ENCODE assay signal across 1 cellular context in the genomic region with DNA sequence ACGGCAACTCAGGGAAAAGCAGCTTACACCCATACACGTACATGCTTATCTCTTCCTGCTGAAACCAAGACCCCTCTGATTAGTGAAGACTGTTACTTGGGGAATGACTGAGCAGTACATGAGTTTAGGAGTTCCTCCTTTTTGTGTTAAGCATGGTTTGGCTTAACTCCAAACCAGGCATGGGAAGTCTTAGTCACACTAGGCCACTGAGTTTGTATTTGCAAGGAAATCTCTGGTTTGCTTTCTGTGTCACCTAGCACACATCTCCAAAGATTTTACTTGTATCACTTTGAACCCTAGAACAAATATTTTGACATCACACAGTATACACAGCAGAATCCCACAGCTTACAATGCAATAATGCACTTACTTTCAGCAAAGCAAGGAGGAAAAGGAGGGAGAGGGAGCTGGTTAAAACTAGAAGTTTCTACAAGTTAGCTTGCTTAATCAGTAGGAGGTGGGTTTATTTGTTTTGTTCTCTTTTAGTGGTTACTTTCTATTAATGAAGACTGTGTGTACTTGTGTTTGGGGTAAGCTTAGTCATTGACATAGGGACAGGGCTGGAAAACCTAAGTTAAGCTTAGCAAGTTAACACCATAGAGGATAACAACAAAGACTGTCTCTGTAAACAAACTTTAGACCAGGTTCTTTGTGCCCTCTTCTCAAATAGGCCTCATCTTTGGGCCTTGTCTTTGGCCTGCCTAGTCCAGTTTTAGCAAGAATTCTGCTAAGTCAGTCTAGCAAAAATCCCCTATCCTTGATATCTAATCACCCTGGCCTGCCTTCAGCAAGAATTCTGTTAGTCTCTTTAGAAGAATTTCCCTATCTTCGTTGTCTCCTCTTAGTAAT.
TF ChIP-seq lines count a peak whose summit lies in the region.

No MANE protein-coding gene starts in this region.

TF ChIP-seq in K562, 482 proteins besides CTCF, POLR2A, EP300 and RAD21 (continued from another document and continues in another):
- TF ChIP-seq, protein P1, sequence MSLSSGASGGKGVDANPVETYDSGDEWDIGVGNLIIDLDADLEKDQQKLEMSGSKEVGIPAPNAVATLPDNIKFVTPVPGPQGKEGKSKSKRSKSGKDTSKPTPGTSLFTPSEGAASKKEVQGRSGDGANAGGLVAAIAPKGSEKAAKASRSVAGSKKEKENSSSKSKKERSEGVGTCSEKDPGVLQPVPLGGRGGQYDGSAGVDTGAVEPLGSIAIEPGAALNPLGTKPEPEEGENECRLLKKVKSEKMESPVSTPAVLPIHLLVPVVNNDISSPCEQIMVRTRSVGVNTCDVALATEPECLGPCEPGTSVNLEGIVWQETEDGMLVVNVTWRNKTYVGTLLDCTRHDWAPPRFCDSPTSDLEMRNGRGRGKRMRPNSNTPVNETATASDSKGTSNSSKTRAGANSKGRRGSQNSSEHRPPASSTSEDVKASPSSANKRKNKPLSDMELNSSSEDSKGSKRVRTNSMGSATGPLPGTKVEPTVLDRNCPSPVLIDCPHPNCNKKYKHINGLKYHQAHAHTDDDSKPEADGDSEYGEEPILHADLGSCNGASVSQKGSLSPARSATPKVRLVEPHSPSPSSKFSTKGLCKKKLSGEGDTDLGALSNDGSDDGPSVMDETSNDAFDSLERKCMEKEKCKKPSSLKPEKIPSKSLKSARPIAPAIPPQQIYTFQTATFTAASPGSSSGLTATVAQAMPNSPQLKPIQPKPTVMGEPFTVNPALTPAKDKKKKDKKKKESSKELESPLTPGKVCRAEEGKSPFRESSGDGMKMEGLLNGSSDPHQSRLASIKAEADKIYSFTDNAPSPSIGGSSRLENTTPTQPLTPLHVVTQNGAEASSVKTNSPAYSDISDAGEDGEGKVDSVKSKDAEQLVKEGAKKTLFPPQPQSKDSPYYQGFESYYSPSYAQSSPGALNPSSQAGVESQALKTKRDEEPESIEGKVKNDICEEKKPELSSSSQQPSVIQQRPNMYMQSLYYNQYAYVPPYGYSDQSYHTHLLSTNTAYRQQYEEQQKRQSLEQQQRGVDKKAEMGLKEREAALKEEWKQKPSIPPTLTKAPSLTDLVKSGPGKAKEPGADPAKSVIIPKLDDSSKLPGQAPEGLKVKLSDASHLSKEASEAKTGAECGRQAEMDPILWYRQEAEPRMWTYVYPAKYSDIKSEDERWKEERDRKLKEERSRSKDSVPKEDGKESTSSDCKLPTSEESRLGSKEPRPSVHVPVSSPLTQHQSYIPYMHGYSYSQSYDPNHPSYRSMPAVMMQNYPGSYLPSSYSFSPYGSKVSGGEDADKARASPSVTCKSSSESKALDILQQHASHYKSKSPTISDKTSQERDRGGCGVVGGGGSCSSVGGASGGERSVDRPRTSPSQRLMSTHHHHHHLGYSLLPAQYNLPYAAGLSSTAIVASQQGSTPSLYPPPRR (CRISPR knock-in tag; IDR thresholded peaks at IDR 0.05; ENCODE audit: borderline replicate concordance) = no peak
- no peak for TF ChIP-seq SREBF2 (CRISPR knock-in tag; IDR thresholded peaks at IDR 0.05)
- TF ChIP-seq, protein P2, sequence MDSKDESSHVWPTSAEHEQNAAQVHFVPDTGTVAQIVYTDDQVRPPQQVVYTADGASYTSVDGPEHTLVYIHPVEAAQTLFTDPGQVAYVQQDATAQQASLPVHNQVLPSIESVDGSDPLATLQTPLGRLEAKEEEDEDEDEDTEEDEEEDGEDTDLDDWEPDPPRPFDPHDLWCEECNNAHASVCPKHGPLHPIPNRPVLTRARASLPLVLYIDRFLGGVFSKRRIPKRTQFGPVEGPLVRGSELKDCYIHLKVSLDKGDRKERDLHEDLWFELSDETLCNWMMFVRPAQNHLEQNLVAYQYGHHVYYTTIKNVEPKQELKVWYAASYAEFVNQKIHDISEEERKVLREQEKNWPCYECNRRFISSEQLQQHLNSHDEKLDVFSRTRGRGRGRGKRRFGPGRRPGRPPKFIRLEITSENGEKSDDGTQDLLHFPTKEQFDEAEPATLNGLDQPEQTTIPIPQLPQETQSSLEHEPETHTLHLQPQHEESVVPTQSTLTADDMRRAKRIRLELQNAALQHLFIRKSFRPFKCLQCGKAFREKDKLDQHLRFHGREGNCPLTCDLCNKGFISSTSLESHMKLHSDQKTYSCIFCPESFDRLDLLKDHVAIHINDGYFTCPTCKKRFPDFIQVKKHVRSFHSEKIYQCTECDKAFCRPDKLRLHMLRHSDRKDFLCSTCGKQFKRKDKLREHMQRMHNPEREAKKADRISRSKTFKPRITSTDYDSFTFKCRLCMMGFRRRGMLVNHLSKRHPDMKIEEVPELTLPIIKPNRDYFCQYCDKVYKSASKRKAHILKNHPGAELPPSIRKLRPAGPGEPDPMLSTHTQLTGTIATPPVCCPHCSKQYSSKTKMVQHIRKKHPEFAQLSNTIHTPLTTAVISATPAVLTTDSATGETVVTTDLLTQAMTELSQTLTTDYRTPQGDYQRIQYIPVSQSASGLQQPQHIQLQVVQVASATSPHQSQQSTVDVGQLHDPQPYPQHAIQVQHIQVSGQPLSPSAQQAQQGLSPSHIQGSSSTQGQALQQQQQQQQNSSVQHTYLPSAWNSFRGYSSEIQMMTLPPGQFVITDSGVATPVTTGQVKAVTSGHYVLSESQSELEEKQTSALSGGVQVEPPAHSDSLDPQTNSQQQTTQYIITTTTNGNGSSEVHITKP (IDR thresholded peaks at IDR 0.05; ENCODE audit: partially characterized antibody) = peak; percentile 21
- TF ChIP-seq, protein P3, sequence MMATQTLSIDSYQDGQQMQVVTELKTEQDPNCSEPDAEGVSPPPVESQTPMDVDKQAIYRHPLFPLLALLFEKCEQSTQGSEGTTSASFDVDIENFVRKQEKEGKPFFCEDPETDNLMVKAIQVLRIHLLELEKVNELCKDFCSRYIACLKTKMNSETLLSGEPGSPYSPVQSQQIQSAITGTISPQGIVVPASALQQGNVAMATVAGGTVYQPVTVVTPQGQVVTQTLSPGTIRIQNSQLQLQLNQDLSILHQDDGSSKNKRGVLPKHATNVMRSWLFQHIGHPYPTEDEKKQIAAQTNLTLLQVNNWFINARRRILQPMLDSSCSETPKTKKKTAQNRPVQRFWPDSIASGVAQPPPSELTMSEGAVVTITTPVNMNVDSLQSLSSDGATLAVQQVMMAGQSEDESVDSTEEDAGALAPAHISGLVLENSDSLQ (IDR thresholded peaks at IDR 0.05) = no peak
- TF ChIP-seq, protein P4, sequence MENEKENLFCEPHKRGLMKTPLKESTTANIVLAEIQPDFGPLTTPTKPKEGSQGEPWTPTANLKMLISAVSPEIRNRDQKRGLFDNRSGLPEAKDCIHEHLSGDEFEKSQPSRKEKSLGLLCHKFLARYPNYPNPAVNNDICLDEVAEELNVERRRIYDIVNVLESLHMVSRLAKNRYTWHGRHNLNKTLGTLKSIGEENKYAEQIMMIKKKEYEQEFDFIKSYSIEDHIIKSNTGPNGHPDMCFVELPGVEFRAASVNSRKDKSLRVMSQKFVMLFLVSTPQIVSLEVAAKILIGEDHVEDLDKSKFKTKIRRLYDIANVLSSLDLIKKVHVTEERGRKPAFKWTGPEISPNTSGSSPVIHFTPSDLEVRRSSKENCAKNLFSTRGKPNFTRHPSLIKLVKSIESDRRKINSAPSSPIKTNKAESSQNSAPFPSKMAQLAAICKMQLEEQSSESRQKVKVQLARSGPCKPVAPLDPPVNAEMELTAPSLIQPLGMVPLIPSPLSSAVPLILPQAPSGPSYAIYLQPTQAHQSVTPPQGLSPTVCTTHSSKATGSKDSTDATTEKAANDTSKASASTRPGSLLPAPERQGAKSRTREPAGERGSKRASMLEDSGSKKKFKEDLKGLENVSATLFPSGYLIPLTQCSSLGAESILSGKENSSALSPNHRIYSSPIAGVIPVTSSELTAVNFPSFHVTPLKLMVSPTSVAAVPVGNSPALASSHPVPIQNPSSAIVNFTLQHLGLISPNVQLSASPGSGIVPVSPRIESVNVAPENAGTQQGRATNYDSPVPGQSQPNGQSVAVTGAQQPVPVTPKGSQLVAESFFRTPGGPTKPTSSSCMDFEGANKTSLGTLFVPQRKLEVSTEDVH (IDR thresholded peaks at IDR 0.05; ENCODE audit: low read depth, partially characterized antibody) = no peak
- TF ChIP-seq GATA2 (CRISPR knock-in tag; IDR thresholded peaks at IDR 0.05) = no peak
- no peak for TF ChIP-seq CREBBP (IDR thresholded peaks at IDR 0.05; ENCODE audit: low read depth, low read length)
- TF ChIP-seq HNRNPK (IDR thresholded peaks at IDR 0.05; ENCODE audit: low read depth, low read length, poor library complexity, severe bottlenecking) = no peak
- TF ChIP-seq SMAD3 (CRISPR knock-in tag; conservative IDR thresholded peaks at IDR 0.05) = no peak
- TF ChIP-seq, protein P5, sequence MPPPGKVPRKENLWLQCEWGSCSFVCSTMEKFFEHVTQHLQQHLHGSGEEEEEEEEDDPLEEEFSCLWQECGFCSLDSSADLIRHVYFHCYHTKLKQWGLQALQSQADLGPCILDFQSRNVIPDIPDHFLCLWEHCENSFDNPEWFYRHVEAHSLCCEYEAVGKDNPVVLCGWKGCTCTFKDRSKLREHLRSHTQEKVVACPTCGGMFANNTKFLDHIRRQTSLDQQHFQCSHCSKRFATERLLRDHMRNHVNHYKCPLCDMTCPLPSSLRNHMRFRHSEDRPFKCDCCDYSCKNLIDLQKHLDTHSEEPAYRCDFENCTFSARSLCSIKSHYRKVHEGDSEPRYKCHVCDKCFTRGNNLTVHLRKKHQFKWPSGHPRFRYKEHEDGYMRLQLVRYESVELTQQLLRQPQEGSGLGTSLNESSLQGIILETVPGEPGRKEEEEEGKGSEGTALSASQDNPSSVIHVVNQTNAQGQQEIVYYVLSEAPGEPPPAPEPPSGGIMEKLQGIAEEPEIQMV (tag; conservative IDR thresholded peaks at IDR 0.05; ENCODE audit: low read depth) = no peak
- TF ChIP-seq ZBED1 (IDR thresholded peaks at IDR 0.05) = no peak
- TF ChIP-seq ZNF778 (CRISPR knock-in tag; IDR thresholded peaks at IDR 0.05) = no peak
- no peak for TF ChIP-seq NR2C2 (CRISPR knock-in tag; IDR thresholded peaks at IDR 0.05)
- peak; percentile 39; the same call in 1 of the 2 replicates for TF ChIP-seq NR2C2 (tag; IDR thresholded peaks at IDR 0.05)
- peak; percentile 54 for TF ChIP-seq CCNT2 (IDR thresholded peaks at IDR 0.05; ENCODE audit: borderline replicate concordance, extremely low read depth, insufficient read length, low read depth, low read length)
- no peak for TF ChIP-seq BRF1 (IDR thresholded peaks at IDR 0.05; ENCODE audit: borderline replicate concordance, extremely low read depth, insufficient read length)
- TF ChIP-seq PPARD (CRISPR knock-in tag; IDR thresholded peaks at IDR 0.05) = no peak
- TF ChIP-seq SRSF3 (IDR thresholded peaks at IDR 0.05; ENCODE audit: insufficient read depth, low read length) = no peak
- no peak for TF ChIP-seq RBM25 (IDR thresholded peaks at IDR 0.05; ENCODE audit: low read depth, low read length, severe bottlenecking)
- TF ChIP-seq RBM17 (IDR thresholded peaks at IDR 0.05; ENCODE audit: borderline replicate concordance, low read depth, low read length) = no peak
- TF ChIP-seq GATAD2B (IDR thresholded peaks at IDR 0.05; ENCODE audit: borderline replicate concordance) = peak; percentile 49; the same call in 1 of the 2 replicates
- peak; percentile 59 for TF ChIP-seq NCOR1 (IDR thresholded peaks at IDR 0.05)
- TF ChIP-seq ZSCAN32 (CRISPR knock-in tag; IDR thresholded peaks at IDR 0.05) = no peak
- TF ChIP-seq KDM4B (IDR thresholded peaks at IDR 0.05; ENCODE audit: borderline replicate concordance in 2 of 2, low read depth in 1 of 2) = no peak
- TF ChIP-seq RAD51 (IDR thresholded peaks at IDR 0.05; ENCODE audit: borderline replicate concordance, low read depth) = no peak
- TF ChIP-seq, protein P6, sequence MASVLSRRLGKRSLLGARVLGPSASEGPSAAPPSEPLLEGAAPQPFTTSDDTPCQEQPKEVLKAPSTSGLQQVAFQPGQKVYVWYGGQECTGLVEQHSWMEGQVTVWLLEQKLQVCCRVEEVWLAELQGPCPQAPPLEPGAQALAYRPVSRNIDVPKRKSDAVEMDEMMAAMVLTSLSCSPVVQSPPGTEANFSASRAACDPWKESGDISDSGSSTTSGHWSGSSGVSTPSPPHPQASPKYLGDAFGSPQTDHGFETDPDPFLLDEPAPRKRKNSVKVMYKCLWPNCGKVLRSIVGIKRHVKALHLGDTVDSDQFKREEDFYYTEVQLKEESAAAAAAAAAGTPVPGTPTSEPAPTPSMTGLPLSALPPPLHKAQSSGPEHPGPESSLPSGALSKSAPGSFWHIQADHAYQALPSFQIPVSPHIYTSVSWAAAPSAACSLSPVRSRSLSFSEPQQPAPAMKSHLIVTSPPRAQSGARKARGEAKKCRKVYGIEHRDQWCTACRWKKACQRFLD (CRISPR knock-in tag; IDR thresholded peaks at IDR 0.05) = peak; percentile 73
- TF ChIP-seq, protein P7, sequence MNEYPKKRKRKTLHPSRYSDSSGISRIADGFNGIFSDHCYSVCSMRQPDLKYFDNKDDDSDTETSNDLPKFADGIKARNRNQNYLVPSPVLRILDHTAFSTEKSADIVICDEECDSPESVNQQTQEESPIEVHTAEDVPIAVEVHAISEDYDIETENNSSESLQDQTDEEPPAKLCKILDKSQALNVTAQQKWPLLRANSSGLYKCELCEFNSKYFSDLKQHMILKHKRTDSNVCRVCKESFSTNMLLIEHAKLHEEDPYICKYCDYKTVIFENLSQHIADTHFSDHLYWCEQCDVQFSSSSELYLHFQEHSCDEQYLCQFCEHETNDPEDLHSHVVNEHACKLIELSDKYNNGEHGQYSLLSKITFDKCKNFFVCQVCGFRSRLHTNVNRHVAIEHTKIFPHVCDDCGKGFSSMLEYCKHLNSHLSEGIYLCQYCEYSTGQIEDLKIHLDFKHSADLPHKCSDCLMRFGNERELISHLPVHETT (CRISPR knock-in tag; conservative IDR thresholded peaks at IDR 0.05 in 1 of 2, IDR thresholded peaks at IDR 0.05 in 1 of 2) = no peak
- TF ChIP-seq SRSF9 (IDR thresholded peaks at IDR 0.05; ENCODE audit: borderline replicate concordance, low read depth, low read length) = no peak
- TF ChIP-seq, protein P8, sequence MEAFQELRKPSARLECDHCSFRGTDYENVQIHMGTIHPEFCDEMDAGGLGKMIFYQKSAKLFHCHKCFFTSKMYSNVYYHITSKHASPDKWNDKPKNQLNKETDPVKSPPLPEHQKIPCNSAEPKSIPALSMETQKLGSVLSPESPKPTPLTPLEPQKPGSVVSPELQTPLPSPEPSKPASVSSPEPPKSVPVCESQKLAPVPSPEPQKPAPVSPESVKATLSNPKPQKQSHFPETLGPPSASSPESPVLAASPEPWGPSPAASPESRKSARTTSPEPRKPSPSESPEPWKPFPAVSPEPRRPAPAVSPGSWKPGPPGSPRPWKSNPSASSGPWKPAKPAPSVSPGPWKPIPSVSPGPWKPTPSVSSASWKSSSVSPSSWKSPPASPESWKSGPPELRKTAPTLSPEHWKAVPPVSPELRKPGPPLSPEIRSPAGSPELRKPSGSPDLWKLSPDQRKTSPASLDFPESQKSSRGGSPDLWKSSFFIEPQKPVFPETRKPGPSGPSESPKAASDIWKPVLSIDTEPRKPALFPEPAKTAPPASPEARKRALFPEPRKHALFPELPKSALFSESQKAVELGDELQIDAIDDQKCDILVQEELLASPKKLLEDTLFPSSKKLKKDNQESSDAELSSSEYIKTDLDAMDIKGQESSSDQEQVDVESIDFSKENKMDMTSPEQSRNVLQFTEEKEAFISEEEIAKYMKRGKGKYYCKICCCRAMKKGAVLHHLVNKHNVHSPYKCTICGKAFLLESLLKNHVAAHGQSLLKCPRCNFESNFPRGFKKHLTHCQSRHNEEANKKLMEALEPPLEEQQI (IDR thresholded peaks at IDR 0.05) = 0 out of 2 replicates have a peak, but pooled peaks have one; percentile 64
